1 cellular context compared by ENCODE assay signal in genomic region chr20:5749512-5750490, GRCh38.
TF ChIP-seq lines count a peak whose summit lies in the region.

Gene SHLD1, plus strand, starts transcription at chr20:5750401. Its CDS starts 22,465 bp downstream, at chr20:5772866.

TF ChIP-seq in HepG2, 621 proteins besides CTCF, POLR2A, EP300 and RAD21 (continued from another document and continues in another):
- TF ChIP-seq, protein P1, sequence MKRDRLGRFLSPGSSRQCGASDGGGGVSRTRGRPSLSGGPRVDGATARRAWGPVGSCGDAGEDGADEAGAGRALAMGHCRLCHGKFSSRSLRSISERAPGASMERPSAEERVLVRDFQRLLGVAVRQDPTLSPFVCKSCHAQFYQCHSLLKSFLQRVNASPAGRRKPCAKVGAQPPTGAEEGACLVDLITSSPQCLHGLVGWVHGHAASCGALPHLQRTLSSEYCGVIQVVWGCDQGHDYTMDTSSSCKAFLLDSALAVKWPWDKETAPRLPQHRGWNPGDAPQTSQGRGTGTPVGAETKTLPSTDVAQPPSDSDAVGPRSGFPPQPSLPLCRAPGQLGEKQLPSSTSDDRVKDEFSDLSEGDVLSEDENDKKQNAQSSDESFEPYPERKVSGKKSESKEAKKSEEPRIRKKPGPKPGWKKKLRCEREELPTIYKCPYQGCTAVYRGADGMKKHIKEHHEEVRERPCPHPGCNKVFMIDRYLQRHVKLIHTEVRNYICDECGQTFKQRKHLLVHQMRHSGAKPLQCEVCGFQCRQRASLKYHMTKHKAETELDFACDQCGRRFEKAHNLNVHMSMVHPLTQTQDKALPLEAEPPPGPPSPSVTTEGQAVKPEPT (CRISPR knock-in tag; IDR thresholded peaks at IDR 0.05; ENCODE audit: low read depth) = no peak
- 0 out of 2 replicates have a peak, but pooled peaks have one; percentile 26 for TF ChIP-seq HOXA5 (CRISPR knock-in tag; IDR thresholded peaks at IDR 0.05)
- no peak for TF ChIP-seq ZFP36 (IDR thresholded peaks at IDR 0.05; ENCODE audit: borderline replicate concordance, low read depth, low read length, partially characterized antibody)
- TF ChIP-seq ZNF253 (CRISPR knock-in tag; IDR thresholded peaks at IDR 0.05; ENCODE audit: borderline replicate concordance) = no peak
- TF ChIP-seq ZC3H4 (CRISPR knock-in tag; IDR thresholded peaks at IDR 0.05; ENCODE audit: borderline replicate concordance) = no peak
- no peak for TF ChIP-seq ZNF557 (CRISPR knock-in tag; IDR thresholded peaks at IDR 0.05)
- no peak for TF ChIP-seq ZNF530 (CRISPR knock-in tag; IDR thresholded peaks at IDR 0.05; ENCODE audit: low read depth)
- TF ChIP-seq ZNF512 (CRISPR knock-in tag; IDR thresholded peaks at IDR 0.05) = no peak
- no peak for TF ChIP-seq TP53 (CRISPR knock-in tag; conservative IDR thresholded peaks at IDR 0.05)
- TF ChIP-seq, protein P2, sequence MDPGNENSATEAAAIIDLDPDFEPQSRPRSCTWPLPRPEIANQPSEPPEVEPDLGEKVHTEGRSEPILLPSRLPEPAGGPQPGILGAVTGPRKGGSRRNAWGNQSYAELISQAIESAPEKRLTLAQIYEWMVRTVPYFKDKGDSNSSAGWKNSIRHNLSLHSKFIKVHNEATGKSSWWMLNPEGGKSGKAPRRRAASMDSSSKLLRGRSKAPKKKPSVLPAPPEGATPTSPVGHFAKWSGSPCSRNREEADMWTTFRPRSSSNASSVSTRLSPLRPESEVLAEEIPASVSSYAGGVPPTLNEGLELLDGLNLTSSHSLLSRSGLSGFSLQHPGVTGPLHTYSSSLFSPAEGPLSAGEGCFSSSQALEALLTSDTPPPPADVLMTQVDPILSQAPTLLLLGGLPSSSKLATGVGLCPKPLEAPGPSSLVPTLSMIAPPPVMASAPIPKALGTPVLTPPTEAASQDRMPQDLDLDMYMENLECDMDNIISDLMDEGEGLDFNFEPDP (CRISPR knock-in tag; conservative IDR thresholded peaks at IDR 0.05) = no peak
- TF ChIP-seq KLF15 (CRISPR knock-in tag; IDR thresholded peaks at IDR 0.05; ENCODE audit: borderline replicate concordance) = no peak
- peak; percentile 40 for TF ChIP-seq XRCC5 (optimal IDR thresholded peaks at IDR 0.05; ENCODE audit: low read length)
- TF ChIP-seq HNRNPK (IDR thresholded peaks at IDR 0.05; ENCODE audit: low read depth, low read length, poor library complexity, severe bottlenecking) = no peak
- TF ChIP-seq, protein P3, sequence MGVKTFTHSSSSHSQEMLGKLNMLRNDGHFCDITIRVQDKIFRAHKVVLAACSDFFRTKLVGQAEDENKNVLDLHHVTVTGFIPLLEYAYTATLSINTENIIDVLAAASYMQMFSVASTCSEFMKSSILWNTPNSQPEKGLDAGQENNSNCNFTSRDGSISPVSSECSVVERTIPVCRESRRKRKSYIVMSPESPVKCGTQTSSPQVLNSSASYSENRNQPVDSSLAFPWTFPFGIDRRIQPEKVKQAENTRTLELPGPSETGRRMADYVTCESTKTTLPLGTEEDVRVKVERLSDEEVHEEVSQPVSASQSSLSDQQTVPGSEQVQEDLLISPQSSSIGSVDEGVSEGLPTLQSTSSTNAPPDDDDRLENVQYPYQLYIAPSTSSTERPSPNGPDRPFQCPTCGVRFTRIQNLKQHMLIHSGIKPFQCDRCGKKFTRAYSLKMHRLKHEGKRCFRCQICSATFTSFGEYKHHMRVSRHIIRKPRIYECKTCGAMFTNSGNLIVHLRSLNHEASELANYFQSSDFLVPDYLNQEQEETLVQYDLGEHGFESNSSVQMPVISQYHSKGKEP (CRISPR knock-in tag; IDR thresholded peaks at IDR 0.05) = no peak
- TF ChIP-seq ZNF335 (CRISPR knock-in tag; IDR thresholded peaks at IDR 0.05) = peak; percentile 33; the same call in 1 of the 2 replicates
- TF ChIP-seq FOXC1 (CRISPR knock-in tag; IDR thresholded peaks at IDR 0.05; ENCODE audit: borderline replicate concordance) = no peak; the same call in 1 of the 2 replicates
- peak; percentile 87 for TF ChIP-seq ZMYM4 (CRISPR knock-in tag; IDR thresholded peaks at IDR 0.05)
- no peak for TF ChIP-seq ZNF234 (CRISPR knock-in tag; conservative IDR thresholded peaks at IDR 0.05)
- TF ChIP-seq CEBPB (IDR thresholded peaks at IDR 0.05; ENCODE audit: borderline replicate concordance, low read depth, low read length) = no peak
- peak; percentile 68 for TF ChIP-seq ZNF143 (CRISPR knock-in tag; IDR thresholded peaks at IDR 0.05)
- TF ChIP-seq RORA (CRISPR knock-in tag; IDR thresholded peaks at IDR 0.05) = no peak
- no peak; the same call in 1 of the 2 replicates for TF ChIP-seq ZNF646 (CRISPR knock-in tag; IDR thresholded peaks at IDR 0.05)
- TF ChIP-seq MTA1 (CRISPR knock-in tag; IDR thresholded peaks at IDR 0.05; ENCODE audit: borderline replicate concordance) = no peak
- TF ChIP-seq SIN3B (IDR thresholded peaks at IDR 0.05; ENCODE audit: low read length) = no peak
- TF ChIP-seq, protein P4, sequence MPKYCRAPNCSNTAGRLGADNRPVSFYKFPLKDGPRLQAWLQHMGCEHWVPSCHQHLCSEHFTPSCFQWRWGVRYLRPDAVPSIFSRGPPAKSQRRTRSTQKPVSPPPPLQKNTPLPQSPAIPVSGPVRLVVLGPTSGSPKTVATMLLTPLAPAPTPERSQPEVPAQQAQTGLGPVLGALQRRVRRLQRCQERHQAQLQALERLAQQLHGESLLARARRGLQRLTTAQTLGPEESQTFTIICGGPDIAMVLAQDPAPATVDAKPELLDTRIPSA (CRISPR knock-in tag; IDR thresholded peaks at IDR 0.05; ENCODE audit: borderline replicate concordance) = no peak
- TF ChIP-seq CBX5 (CRISPR knock-in tag; IDR thresholded peaks at IDR 0.05; ENCODE audit: borderline replicate concordance) = peak; percentile 95
- no peak for TF ChIP-seq ZBTB2 (CRISPR knock-in tag; IDR thresholded peaks at IDR 0.05; ENCODE audit: low read depth)
- no peak for TF ChIP-seq E2F2 (CRISPR knock-in tag; IDR thresholded peaks at IDR 0.05; ENCODE audit: borderline replicate concordance)
- no peak for TF ChIP-seq ZSCAN31 (CRISPR knock-in tag; IDR thresholded peaks at IDR 0.05; ENCODE audit: low read depth)
- no peak for TF ChIP-seq PHF21A (CRISPR knock-in tag; IDR thresholded peaks at IDR 0.05)
- TF ChIP-seq FOXA3 (CRISPR knock-in tag; IDR thresholded peaks at IDR 0.05) = peak; percentile 87
- peak; percentile 66 for TF ChIP-seq MEIS2 (CRISPR knock-in tag; IDR thresholded peaks at IDR 0.05)
- no peak for TF ChIP-seq ZNF782 (CRISPR knock-in tag; IDR thresholded peaks at IDR 0.05; ENCODE audit: borderline replicate concordance)
- no peak for TF ChIP-seq SP140L (CRISPR knock-in tag; IDR thresholded peaks at IDR 0.05; ENCODE audit: borderline replicate concordance)
- no peak; the same call in 1 of the 2 replicates for TF ChIP-seq ZFP91 (CRISPR knock-in tag; IDR thresholded peaks at IDR 0.05; ENCODE audit: borderline replicate concordance)
- TF ChIP-seq SRY (CRISPR knock-in tag; IDR thresholded peaks at IDR 0.05) = 0 out of 2 replicates have a peak, but pooled peaks have one; percentile 55
- TF ChIP-seq HOXA3 (CRISPR knock-in tag; IDR thresholded peaks at IDR 0.05) = peak; percentile 99
- TF ChIP-seq ZMAT5 (CRISPR knock-in tag; IDR thresholded peaks at IDR 0.05; ENCODE audit: borderline replicate concordance, low read depth) = no peak
- no peak for TF ChIP-seq ZNF569 (CRISPR knock-in tag; IDR thresholded peaks at IDR 0.05; ENCODE audit: borderline replicate concordance)
- no peak for TF ChIP-seq ZNF629 (CRISPR knock-in tag; conservative IDR thresholded peaks at IDR 0.05)
- no peak; the same call in 1 of the 2 replicates for TF ChIP-seq MYNN (CRISPR knock-in tag; IDR thresholded peaks at IDR 0.05; ENCODE audit: low read depth)
- TF ChIP-seq MIXL1 (CRISPR knock-in tag; IDR thresholded peaks at IDR 0.05) = peak; percentile 41; the same call in 1 of the 2 replicates
- TF ChIP-seq ZNF562 (CRISPR knock-in tag; IDR thresholded peaks at IDR 0.05; ENCODE audit: borderline replicate concordance) = no peak
- TF ChIP-seq ZSCAN9 (CRISPR knock-in tag; IDR thresholded peaks at IDR 0.05; ENCODE audit: borderline replicate concordance) = no peak; the same call in 1 of the 2 replicates
- TF ChIP-seq RFX5 (IDR thresholded peaks at IDR 0.05; ENCODE audit: low read depth, low read length) = no peak
- no peak for TF ChIP-seq HMGA1 (CRISPR knock-in tag; conservative IDR thresholded peaks at IDR 0.05)
- TF ChIP-seq MXI1 (IDR thresholded peaks at IDR 0.05; ENCODE audit: borderline replicate concordance, low read depth, low read length) = peak; percentile 55; the same call in 1 of the 3 replicates
- TF ChIP-seq DPF2 (CRISPR knock-in tag; IDR thresholded peaks at IDR 0.05; ENCODE audit: borderline replicate concordance, low read depth) = no peak
